1 cellular context compared by ENCODE assay signal in the genomic region with DNA sequence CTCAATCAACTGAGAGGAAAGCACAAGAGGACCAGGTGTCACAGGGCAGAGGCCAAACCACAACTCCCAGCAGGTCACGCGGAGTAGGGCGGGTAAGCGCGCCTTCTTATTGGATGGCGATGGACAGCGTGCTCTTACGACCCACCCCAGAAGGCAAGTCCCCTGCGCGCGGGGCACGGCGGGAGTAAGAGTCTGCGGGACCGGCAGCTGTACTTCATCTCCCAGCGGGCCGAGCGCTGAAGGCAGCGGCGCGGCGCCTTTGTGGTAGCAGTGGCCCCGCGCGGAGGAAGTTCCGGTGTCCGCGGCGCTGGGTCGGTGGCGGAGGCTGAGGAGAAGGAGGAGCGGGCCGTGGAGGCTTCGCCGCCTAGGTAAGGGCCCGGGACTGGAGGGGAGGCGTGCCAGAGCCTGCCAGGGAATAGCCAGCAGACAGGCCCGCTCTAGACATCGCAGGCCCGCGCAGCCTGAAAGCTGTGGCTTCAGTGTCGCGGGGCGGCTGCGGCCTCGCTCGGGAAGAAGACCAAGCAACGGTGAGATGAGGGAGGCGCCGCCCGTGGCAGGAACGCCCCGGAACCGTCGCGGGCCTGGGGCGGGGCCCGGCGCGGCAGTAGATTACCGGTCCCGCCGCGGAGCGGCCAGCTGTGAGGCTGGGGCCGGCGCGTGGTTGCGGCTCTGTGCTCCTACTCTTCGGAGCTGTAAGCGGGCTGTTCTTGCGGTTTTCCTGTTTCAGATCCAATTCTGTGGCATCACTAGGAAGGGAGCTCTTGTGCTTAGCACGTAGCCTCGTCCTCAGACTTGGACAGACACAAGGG.
TF ChIP-seq lines count a peak whose summit lies in the region.

A gene with protein sequence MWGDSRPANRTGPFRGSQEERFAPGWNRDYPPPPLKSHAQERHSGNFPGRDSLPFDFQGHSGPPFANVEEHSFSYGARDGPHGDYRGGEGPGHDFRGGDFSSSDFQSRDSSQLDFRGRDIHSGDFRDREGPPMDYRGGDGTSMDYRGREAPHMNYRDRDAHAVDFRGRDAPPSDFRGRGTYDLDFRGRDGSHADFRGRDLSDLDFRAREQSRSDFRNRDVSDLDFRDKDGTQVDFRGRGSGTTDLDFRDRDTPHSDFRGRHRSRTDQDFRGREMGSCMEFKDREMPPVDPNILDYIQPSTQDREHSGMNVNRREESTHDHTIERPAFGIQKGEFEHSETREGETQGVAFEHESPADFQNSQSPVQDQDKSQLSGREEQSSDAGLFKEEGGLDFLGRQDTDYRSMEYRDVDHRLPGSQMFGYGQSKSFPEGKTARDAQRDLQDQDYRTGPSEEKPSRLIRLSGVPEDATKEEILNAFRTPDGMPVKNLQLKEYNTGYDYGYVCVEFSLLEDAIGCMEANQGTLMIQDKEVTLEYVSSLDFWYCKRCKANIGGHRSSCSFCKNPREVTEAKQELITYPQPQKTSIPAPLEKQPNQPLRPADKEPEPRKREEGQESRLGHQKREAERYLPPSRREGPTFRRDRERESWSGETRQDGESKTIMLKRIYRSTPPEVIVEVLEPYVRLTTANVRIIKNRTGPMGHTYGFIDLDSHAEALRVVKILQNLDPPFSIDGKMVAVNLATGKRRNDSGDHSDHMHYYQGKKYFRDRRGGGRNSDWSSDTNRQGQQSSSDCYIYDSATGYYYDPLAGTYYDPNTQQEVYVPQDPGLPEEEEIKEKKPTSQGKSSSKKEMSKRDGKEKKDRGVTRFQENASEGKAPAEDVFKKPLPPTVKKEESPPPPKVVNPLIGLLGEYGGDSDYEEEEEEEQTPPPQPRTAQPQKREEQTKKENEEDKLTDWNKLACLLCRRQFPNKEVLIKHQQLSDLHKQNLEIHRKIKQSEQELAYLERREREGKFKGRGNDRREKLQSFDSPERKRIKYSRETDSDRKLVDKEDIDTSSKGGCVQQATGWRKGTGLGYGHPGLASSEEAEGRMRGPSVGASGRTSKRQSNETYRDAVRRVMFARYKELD (plus strand): TSS at position 293 of the 809 bp plus-strand sequence. CDS start 22,492 bp downstream, outside the sequence.

TF ChIP-seq in HepG2, 621 proteins besides CTCF, POLR2A, EP300 and RAD21 (continued from another document and continues in another):
- TF ChIP-seq, protein P1, sequence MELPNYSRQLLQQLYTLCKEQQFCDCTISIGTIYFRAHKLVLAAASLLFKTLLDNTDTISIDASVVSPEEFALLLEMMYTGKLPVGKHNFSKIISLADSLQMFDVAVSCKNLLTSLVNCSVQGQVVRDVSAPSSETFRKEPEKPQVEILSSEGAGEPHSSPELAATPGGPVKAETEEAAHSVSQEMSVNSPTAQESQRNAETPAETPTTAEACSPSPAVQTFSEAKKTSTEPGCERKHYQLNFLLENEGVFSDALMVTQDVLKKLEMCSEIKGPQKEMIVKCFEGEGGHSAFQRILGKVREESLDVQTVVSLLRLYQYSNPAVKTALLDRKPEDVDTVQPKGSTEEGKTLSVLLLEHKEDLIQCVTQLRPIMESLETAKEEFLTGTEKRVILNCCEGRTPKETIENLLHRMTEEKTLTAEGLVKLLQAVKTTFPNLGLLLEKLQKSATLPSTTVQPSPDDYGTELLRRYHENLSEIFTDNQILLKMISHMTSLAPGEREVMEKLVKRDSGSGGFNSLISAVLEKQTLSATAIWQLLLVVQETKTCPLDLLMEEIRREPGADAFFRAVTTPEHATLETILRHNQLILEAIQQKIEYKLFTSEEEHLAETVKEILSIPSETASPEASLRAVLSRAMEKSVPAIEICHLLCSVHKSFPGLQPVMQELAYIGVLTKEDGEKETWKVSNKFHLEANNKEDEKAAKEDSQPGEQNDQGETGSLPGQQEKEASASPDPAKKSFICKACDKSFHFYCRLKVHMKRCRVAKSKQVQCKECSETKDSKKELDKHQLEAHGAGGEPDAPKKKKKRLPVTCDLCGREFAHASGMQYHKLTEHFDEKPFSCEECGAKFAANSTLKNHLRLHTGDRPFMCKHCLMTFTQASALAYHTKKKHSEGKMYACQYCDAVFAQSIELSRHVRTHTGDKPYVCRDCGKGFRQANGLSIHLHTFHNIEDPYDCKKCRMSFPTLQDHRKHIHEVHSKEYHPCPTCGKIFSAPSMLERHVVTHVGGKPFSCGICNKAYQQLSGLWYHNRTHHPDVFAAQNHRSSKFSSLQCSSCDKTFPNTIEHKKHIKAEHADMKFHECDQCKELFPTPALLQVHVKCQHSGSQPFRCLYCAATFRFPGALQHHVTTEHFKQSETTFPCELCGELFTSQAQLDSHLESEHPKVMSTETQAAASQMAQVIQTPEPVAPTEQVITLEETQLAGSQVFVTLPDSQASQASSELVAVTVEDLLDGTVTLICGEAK (IDR thresholded peaks at IDR 0.05): no peak
- TF ChIP-seq, protein P1 (CRISPR knock-in tag; IDR thresholded peaks at IDR 0.05): peak; percentile 52; the same call in 1 of the 2 replicates
- TF ChIP-seq ZNF543 (CRISPR knock-in tag; IDR thresholded peaks at IDR 0.05) (no peak), ZNF572 (CRISPR knock-in tag; IDR thresholded peaks at IDR 0.05) (no peak), ZFP41 (CRISPR knock-in tag; IDR thresholded peaks at IDR 0.05; ENCODE audit: borderline replicate concordance) (no peak), CREM (IDR thresholded peaks at IDR 0.05) (peak; percentile 97), CREM (CRISPR knock-in tag; IDR thresholded peaks at IDR 0.05) (no peak), ZNF556 (CRISPR knock-in tag; IDR thresholded peaks at IDR 0.05; ENCODE audit: borderline replicate concordance) (peak; percentile 47; the same call in 1 of the 2 replicates), KDM2A (CRISPR knock-in tag; IDR thresholded peaks at IDR 0.05; ENCODE audit: borderline replicate concordance, low read depth) (peak; percentile 96), ZNF558 (CRISPR knock-in tag; IDR thresholded peaks at IDR 0.05; ENCODE audit: borderline replicate concordance) (peak; percentile 78; the same call in 1 of the 2 replicates), ZNF44 (CRISPR knock-in tag; IDR thresholded peaks at IDR 0.05) (0 out of 2 replicates have a peak, but pooled peaks have one; percentile 11), ZNF777 (CRISPR knock-in tag; IDR thresholded peaks at IDR 0.05) (peak; percentile 73; the same call in 1 of the 2 replicates), PCBP1 (IDR thresholded peaks at IDR 0.05; ENCODE audit: borderline replicate concordance, low read depth, low read length) (0 out of 2 replicates have a peak, but pooled peaks have one; percentile 24), RBM22 (optimal IDR thresholded peaks at IDR 0.05; ENCODE audit: low read length) (no peak), ZNF781 (CRISPR knock-in tag; IDR thresholded peaks at IDR 0.05; ENCODE audit: borderline replicate concordance, not compliant biosample characterization) (no peak), ZNF841 (CRISPR knock-in tag; IDR thresholded peaks at IDR 0.05; ENCODE audit: borderline replicate concordance) (no peak), FOXA1 (IDR thresholded peaks at IDR 0.05) (no peak), FOXA1 (CRISPR knock-in tag; IDR thresholded peaks at IDR 0.05) (no peak)
- TF ChIP-seq, protein P2, sequence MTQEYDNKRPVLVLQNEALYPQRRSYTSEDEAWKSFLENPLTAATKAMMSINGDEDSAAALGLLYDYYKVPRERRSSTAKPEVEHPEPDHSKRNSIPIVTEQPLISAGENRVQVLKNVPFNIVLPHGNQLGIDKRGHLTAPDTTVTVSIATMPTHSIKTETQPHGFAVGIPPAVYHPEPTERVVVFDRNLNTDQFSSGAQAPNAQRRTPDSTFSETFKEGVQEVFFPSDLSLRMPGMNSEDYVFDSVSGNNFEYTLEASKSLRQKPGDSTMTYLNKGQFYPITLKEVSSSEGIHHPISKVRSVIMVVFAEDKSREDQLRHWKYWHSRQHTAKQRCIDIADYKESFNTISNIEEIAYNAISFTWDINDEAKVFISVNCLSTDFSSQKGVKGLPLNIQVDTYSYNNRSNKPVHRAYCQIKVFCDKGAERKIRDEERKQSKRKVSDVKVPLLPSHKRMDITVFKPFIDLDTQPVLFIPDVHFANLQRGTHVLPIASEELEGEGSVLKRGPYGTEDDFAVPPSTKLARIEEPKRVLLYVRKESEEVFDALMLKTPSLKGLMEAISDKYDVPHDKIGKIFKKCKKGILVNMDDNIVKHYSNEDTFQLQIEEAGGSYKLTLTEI (CRISPR knock-in tag; conservative IDR thresholded peaks at IDR 0.05): no peak
- TF ChIP-seq, protein P3, sequence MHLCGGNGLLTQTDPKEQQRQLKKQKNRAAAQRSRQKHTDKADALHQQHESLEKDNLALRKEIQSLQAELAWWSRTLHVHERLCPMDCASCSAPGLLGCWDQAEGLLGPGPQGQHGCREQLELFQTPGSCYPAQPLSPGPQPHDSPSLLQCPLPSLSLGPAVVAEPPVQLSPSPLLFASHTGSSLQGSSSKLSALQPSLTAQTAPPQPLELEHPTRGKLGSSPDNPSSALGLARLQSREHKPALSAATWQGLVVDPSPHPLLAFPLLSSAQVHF (CRISPR knock-in tag; IDR thresholded peaks at IDR 0.05): peak; percentile 63; the same call in 1 of the 2 replicates
- TF ChIP-seq, protein P4, sequence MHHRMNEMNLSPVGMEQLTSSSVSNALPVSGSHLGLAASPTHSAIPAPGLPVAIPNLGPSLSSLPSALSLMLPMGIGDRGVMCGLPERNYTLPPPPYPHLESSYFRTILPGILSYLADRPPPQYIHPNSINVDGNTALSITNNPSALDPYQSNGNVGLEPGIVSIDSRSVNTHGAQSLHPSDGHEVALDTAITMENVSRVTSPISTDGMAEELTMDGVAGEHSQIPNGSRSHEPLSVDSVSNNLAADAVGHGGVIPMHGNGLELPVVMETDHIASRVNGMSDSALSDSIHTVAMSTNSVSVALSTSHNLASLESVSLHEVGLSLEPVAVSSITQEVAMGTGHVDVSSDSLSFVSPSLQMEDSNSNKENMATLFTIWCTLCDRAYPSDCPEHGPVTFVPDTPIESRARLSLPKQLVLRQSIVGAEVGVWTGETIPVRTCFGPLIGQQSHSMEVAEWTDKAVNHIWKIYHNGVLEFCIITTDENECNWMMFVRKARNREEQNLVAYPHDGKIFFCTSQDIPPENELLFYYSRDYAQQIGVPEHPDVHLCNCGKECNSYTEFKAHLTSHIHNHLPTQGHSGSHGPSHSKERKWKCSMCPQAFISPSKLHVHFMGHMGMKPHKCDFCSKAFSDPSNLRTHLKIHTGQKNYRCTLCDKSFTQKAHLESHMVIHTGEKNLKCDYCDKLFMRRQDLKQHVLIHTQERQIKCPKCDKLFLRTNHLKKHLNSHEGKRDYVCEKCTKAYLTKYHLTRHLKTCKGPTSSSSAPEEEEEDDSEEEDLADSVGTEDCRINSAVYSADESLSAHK (CRISPR knock-in tag; IDR thresholded peaks at IDR 0.05; ENCODE audit: borderline replicate concordance): no peak
- TF ChIP-seq, protein P5, sequence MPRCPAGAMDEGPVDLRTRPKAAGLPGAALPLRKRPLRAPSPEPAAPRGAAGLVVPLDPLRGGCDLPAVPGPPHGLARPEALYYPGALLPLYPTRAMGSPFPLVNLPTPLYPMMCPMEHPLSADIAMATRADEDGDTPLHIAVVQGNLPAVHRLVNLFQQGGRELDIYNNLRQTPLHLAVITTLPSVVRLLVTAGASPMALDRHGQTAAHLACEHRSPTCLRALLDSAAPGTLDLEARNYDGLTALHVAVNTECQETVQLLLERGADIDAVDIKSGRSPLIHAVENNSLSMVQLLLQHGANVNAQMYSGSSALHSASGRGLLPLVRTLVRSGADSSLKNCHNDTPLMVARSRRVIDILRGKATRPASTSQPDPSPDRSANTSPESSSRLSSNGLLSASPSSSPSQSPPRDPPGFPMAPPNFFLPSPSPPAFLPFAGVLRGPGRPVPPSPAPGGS (CRISPR knock-in tag; IDR thresholded peaks at IDR 0.05): peak; percentile 82
- TF ChIP-seq, protein P6, sequence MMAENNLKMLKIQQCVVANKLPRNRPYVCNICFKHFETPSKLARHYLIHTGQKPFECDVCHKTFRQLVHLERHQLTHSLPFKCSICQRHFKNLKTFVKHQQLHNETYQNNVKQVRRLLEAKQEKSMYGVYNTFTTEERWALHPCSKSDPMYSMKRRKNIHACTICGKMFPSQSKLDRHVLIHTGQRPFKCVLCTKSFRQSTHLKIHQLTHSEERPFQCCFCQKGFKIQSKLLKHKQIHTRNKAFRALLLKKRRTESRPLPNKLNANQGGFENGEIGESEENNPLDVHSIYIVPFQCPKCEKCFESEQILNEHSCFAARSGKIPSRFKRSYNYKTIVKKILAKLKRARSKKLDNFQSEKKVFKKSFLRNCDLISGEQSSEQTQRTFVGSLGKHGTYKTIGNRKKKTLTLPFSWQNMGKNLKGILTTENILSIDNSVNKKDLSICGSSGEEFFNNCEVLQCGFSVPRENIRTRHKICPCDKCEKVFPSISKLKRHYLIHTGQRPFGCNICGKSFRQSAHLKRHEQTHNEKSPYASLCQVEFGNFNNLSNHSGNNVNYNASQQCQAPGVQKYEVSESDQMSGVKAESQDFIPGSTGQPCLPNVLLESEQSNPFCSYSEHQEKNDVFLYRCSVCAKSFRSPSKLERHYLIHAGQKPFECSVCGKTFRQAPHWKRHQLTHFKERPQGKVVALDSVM (CRISPR knock-in tag; IDR thresholded peaks at IDR 0.05): peak; percentile 99
- TF ChIP-seq, protein P7, sequence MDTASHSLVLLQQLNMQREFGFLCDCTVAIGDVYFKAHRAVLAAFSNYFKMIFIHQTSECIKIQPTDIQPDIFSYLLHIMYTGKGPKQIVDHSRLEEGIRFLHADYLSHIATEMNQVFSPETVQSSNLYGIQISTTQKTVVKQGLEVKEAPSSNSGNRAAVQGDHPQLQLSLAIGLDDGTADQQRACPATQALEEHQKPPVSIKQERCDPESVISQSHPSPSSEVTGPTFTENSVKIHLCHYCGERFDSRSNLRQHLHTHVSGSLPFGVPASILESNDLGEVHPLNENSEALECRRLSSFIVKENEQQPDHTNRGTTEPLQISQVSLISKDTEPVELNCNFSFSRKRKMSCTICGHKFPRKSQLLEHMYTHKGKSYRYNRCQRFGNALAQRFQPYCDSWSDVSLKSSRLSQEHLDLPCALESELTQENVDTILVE (CRISPR knock-in tag; IDR thresholded peaks at IDR 0.05): peak; percentile 99
